19 cellular contexts compared by ENCODE assay signal in the genomic region with DNA sequence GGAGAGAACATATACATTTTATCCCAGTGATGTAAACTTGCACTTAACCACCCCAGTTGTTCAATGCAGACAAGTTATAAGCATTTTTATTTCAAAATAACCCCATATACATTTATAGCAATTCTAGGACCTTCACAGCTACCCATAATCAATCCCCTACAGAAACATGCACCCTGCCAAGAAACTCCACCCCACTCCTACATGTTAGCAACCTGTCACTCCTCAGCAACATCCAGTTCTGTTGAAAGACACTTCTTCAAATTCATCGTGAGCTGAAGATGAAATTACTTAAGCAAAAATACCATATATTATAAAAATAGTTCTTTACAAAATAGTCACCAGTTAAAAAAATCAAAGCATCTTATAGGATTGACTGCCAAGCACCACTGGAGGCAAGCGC.
"Had no signal": no experiment of that assay in that cellular context is flagged by ENCODE, and none has a peak within 500 bp of the region (broad histone marks: within the 10 kb centered on the region; RNA-seq: fewer than 3 reads in every experiment).

No MANE protein-coding gene starts in this region.

- H3K4me1 ChIP-seq: lower lobe of right lung, prostate gland, tibial artery had no signal

- H3K27ac Mint-ChIP-seq: activated naive CD8-positive, alpha-beta T cell treated with anti-CD3 and anti-CD28 coated beads, Interleukin-2, amount 10 ng/mL, durations not matched to agents 7 days and 5 days; naive thymus-derived CD4-positive, alpha-beta T cell; stimulated activated naive CD8-positive, alpha-beta T cell treated with anti-CD3 and anti-CD28 coated beads, Interleukin-15, Interleukin-2, amounts not matched to agents 100 ng/mL and 50 ng/mL, for 24 hours; WTC11 had no signal

- H3K27ac ChIP-seq: lower lobe of right lung, neutrophil, ovary, prostate gland, tibial artery had no signal

- H3K36me3 Mint-ChIP-seq: activated naive CD8-positive, alpha-beta T cell treated with anti-CD3 and anti-CD28 coated beads, Interleukin-2, amount 10 ng/mL, durations not matched to agents 7 days and 5 days; naive thymus-derived CD4-positive, alpha-beta T cell; WTC11 had no signal

- H3K36me3 ChIP-seq: lower lobe of right lung, neutrophil, ovary, prostate gland, tibial artery had no signal

- H3K9me3 ChIP-seq: lower lobe of right lung, neutrophil, ovary, prostate gland, tibial artery had no signal

- H3K27me3 ChIP-seq: neutrophil, ovary, tibial artery had no signal

- H3K9me3 Mint-ChIP-seq: activated naive CD8-positive, alpha-beta T cell treated with anti-CD3 and anti-CD28 coated beads, Interleukin-2, amount 10 ng/mL, durations not matched to agents 7 days and 5 days; stimulated activated naive CD8-positive, alpha-beta T cell treated with anti-CD3 and anti-CD28 coated beads, Interleukin-15, Interleukin-2, amounts not matched to agents 100 ng/mL and 50 ng/mL, for 24 hours; WTC11 had no signal

- H3K4me3 Mint-ChIP-seq: activated naive CD8-positive, alpha-beta T cell treated with anti-CD3 and anti-CD28 coated beads, Interleukin-2, amount 10 ng/mL, durations not matched to agents 7 days and 5 days; naive thymus-derived CD4-positive, alpha-beta T cell; stimulated activated naive CD8-positive, alpha-beta T cell treated with anti-CD3 and anti-CD28 coated beads, Interleukin-15, Interleukin-2, amounts not matched to agents 100 ng/mL and 50 ng/mL, for 24 hours; WTC11 had no signal

- H3K4me1 Mint-ChIP-seq: activated naive CD8-positive, alpha-beta T cell treated with anti-CD3 and anti-CD28 coated beads, Interleukin-2, amount 10 ng/mL, durations not matched to agents 7 days and 5 days; naive thymus-derived CD4-positive, alpha-beta T cell; WTC11 had no signal

- DNase-seq: activated CD4-positive, alpha-beta T cell treated with anti-CD3 and anti-CD28 coated beads, Interleukin-2, amount 50 U/mL, for 4 hours; activated CD8-positive, alpha-beta memory T cell treated with anti-CD3 and anti-CD28 coated beads, Interleukin-2, amount 50 U/mL, for 48 hours; activated naive CD4-positive, alpha-beta T cell treated with Interleukin-2 at 50 U/mL for 16 hours; activated naive CD8-positive, alpha-beta T cell treated with anti-CD3 and anti-CD28 coated beads, Interleukin-2, amount 10 ng/mL, durations not matched to agents 7 days and 5 days; activated T-cell treated with anti-CD3 and anti-CD28 coated beads, Interleukin-2, amount 50 U/mL, for 48 hours; amniotic stem cell; dermis blood vessel endothelial cell; kidney; lower lobe of right lung; naive thymus-derived CD4-positive, alpha-beta T cell; ovary; stimulated activated CD4-positive, alpha-beta T cell treated with anti-CD3 and anti-CD28 coated beads, Interleukin-4, amount 100 ng/mL, for 4 hours; substantia nigra; T-helper 9 cell; tibial artery had no signal

- H3K4me3 ChIP-seq: lower lobe of right lung, ovary, prostate gland, tibial artery had no signal

- ATAC-seq: lower lobe of right lung; naive thymus-derived CD4-positive, alpha-beta T cell; WTC11 had no signal
